Comparison of ENCODE assay signal across 8 cellular contexts in genomic region chrX:155263854-155264628, GRCh38. TPM values are rescaled to one million over a fixed set of nuclear protein-coding genes. Genes with fewer than 3 reads are reported as not detected.
A peak's percentile ranks its signal among the peaks of the same experiment; 100 is the strongest.
DNase-seq lines count a peak whose midpoint lies in the region; ATAC-seq and TF ChIP-seq lines count a peak whose summit lies in the region.

RAB39B (minus strand) TSS chrX:155264491; CDS start chrX:155264288, 203 bp downstream.

- H3K4ac ChIP-seq in neuronal stem cell (ENCODE audit: low read length) = no peak within 1 kb of the TSS

- no peak within 1 kb of the TSS for H4K91ac ChIP-seq in neuronal stem cell (ENCODE audit: low read depth, low read length, poor library complexity)

- H3K36me3 ChIP-seq in Panc1 (ENCODE audit: control insufficient read depth, insufficient read depth, low read length) (no peaks in the 10 kb centered on the region), neuronal stem cell (replicated peaks in 1 of 2; ENCODE audit: control insufficient read depth in 2 of 2, insufficient read depth in 2 of 2, low read length in 2 of 2) (peaks cover 2 to 11% of the 10 kb centered on the region in 2 donors)

- H3K4me3 ChIP-seq in Panc1 (ENCODE audit: low read depth in 2 of 2, low read length in 2 of 2) = peak within 1 kb of the TSS; percentile 67 to 87
- peak within 1 kb of the TSS; percentile 31 to 49 for H3K4me3 ChIP-seq in foreskin fibroblast (ENCODE audit: low read depth in 1 of 2, low read length in 2 of 2)
- H3K4me3 ChIP-seq in neuronal stem cell (ENCODE audit: low read length in 2 of 2) = peak within 1 kb of the TSS; percentile 60 to 93

- no peak within 1 kb of the TSS for H2BK120ac ChIP-seq in neuronal stem cell (ENCODE audit: low read depth, low read length)

- H3K79me1 ChIP-seq in neuronal stem cell (ENCODE audit: low read depth, low read length) = no peaks in the 10 kb centered on the region

- H3K23ac ChIP-seq in neuronal stem cell (ENCODE audit: low read depth, low read length, poor library complexity) = no peak within 1 kb of the TSS

- no peak within 1 kb of the TSS for H2BK15ac ChIP-seq in neuronal stem cell (ENCODE audit: low read length)

- no CpG with 5 or more reads among the region's 58 CpGs for WGBS in neuronal stem cell (ENCODE audit: extremely low coverage in 2 of 2, insufficient read length in 2 of 2, insufficient replicate concordance in 1 of 2), 2 donors

- peaks cover 20% of the 10 kb centered on the region for H3K36me3 Mint-ChIP-seq in activated T-helper 2 cell treated with anti-CD3 and anti-CD28 coated beads, Interferon-gamma antibody, Interleukin-2, Interleukin-4, amounts not matched to agents 10 μg/mL and 5 μg/mL and 100 μg/mL, durations not matched to agents 14 hours and 24 hours and 36 hours (ENCODE audit: low read depth)

- H3K27ac ChIP-seq in Panc1 (ENCODE audit: low read length) (peak within 1 kb of the TSS; percentile 68; the same call in 1 of the 2 replicates), neuronal stem cell (replicated peaks; ENCODE audit: low read length) (no peak within 1 kb of the TSS)

- POLR2A ChIA-PET in Panc1 (lab: Charles Lee) = no interaction called here

- DNase-seq in Caki2 (ENCODE audit: low read depth) (peak; percentile 36), HS-5 (ENCODE audit: low read depth) (peak; percentile 20), Panc1 (ENCODE audit: low read depth, low spot score) (peak; percentile 46), foreskin fibroblast (peak; percentile 49 to 83), neuronal stem cell (ENCODE audit: low spot score) (peak; percentile 33), stromal cell of bone marrow (ENCODE audit: low read depth) (peak; percentile 21)
- peak; percentile 60 for DNase-seq in activated T-helper 2 cell treated with anti-CD3 and anti-CD28 coated beads, Interferon-gamma antibody, Interleukin-2, Interleukin-4, amounts not matched to agents 10 μg/mL and 5 μg/mL and 100 μg/mL, durations not matched to agents 14 hours and 24 hours and 36 hours (ENCODE audit: low spot score)

- no peaks in the 10 kb centered on the region for H3K27me3 Mint-ChIP-seq in activated T-helper 2 cell treated with anti-CD3 and anti-CD28 coated beads, Interferon-gamma antibody, Interleukin-2, Interleukin-4, amounts not matched to agents 10 μg/mL and 5 μg/mL and 100 μg/mL, durations not matched to agents 14 hours and 24 hours and 36 hours (ENCODE audit: low read depth)

- peak within 1 kb of the TSS; percentile 49 for H3K4me2 ChIP-seq in neuronal stem cell (ENCODE audit: insufficient read depth, low read length, poor library complexity, severe bottlenecking)

- H3K4me1 ChIP-seq in Panc1 (ENCODE audit: control insufficient read depth, insufficient read depth, low read length) (peaks cover 5% of the 10 kb centered on the region), neuronal stem cell (ENCODE audit: control insufficient read depth in 2 of 2, insufficient read depth in 1 of 2, low read depth in 1 of 2, low read length in 2 of 2) (no peaks in the 10 kb centered on the region)

- intact Hi-C loops in Panc1 (cut with micrococcal nuclease; ENCODE audit: unreplicated experiment) = no loop called here
- intact Hi-C loops in activated T-helper 2 cell treated with anti-CD3 and anti-CD28 coated beads, Interferon-gamma antibody, Interleukin-2, Interleukin-4, amounts not matched to agents 10 μg/mL and 5 μg/mL and 100 μg/mL, durations not matched to agents 14 hours and 24 hours and 36 hours (cut with micrococcal nuclease) = loop anchor here (2.0 kb wide), 1 partner anchor 47 kb away; the partner anchor contains the start of gene VBP1

- H3K27ac Mint-ChIP-seq in activated T-helper 2 cell treated with anti-CD3 and anti-CD28 coated beads, Interferon-gamma antibody, Interleukin-2, Interleukin-4, amounts not matched to agents 10 μg/mL and 5 μg/mL and 100 μg/mL, durations not matched to agents 14 hours and 24 hours and 36 hours = peak within 1 kb of the TSS; percentile 54

- peak; percentile 64 for TF ChIP-seq CTCF in Panc1 (IDR thresholded peaks at IDR 0.05)
- no peak for TF ChIP-seq CTCF in foreskin fibroblast (IDR thresholded peaks at IDR 0.05; ENCODE audit: low read depth, low read length)

- H3K4me3 Mint-ChIP-seq in activated T-helper 2 cell treated with anti-CD3 and anti-CD28 coated beads, Interferon-gamma antibody, Interleukin-2, Interleukin-4, amounts not matched to agents 10 μg/mL and 5 μg/mL and 100 μg/mL, durations not matched to agents 14 hours and 24 hours and 36 hours (ENCODE audit: low read depth) = peak within 1 kb of the TSS; percentile 88

- H2AFZ ChIP-seq in neuronal stem cell (ENCODE audit: low read length) = peak within 1 kb of the TSS; percentile 92

- H3K9ac ChIP-seq in neuronal stem cell (ENCODE audit: low read depth, low read length, poor library complexity) = peak within 1 kb of the TSS; percentile 38

- CTCF ChIA-PET in Panc1 (lab: Charles Lee) = no interaction called here

- no peaks in the 10 kb centered on the region; the same call in 1 of the 2 replicates for H3K27me3 ChIP-seq in Panc1 (ENCODE audit: control insufficient read depth, insufficient read depth, low read length)
- no peaks in the 10 kb centered on the region for H3K27me3 ChIP-seq in neuronal stem cell (ENCODE audit: control insufficient read depth in 3 of 3, insufficient read depth in 3 of 3, low read depth in 1 of 3, low read length in 3 of 3)

- H3K9me3 ChIP-seq in Panc1 (ENCODE audit: control insufficient read depth, insufficient read depth, low read depth, low read length) (no peaks in the 10 kb centered on the region), neuronal stem cell (replicated peaks in 1 of 2; ENCODE audit: control insufficient read depth in 2 of 2, insufficient read depth in 1 of 2, low read depth in 1 of 2, low read length in 2 of 2) (no peaks in the 10 kb centered on the region)

- H2BK5ac ChIP-seq in neuronal stem cell (ENCODE audit: low read length) = peak within 1 kb of the TSS; percentile 82

- H3K4me1 Mint-ChIP-seq in activated T-helper 2 cell treated with anti-CD3 and anti-CD28 coated beads, Interferon-gamma antibody, Interleukin-2, Interleukin-4, amounts not matched to agents 10 μg/mL and 5 μg/mL and 100 μg/mL, durations not matched to agents 14 hours and 24 hours and 36 hours (ENCODE audit: low read depth) = peaks cover 13% of the 10 kb centered on the region

- peak within 1 kb of the TSS; percentile 52 for H3K18ac ChIP-seq in neuronal stem cell (ENCODE audit: low read length)

- no peak within 1 kb of the TSS for H3K14ac ChIP-seq in neuronal stem cell (ENCODE audit: low read length)

- in situ Hi-C loops in Caki2 (cut with HindIII; ENCODE audit: low pct_unique_long_range_greater_than_20kb, low sequenced_read_pairs) = no loop called here
- in situ Hi-C loops in Panc1 (cut with HindIII; ENCODE audit: low pct_unique_long_range_greater_than_20kb, low sequenced_read_pairs) = no loop called here

- BruUV-seq in Panc1 (replicated peaks; lab: Mats Ljungman, UMichigan) = no TSS peak

- no peak within 1 kb of the TSS for H2BK12ac ChIP-seq in neuronal stem cell (ENCODE audit: low read length)

- no peak within 1 kb of the TSS for H4K8ac ChIP-seq in neuronal stem cell (ENCODE audit: low read depth, low read length)

- H3K9me3 Mint-ChIP-seq in activated T-helper 2 cell treated with anti-CD3 and anti-CD28 coated beads, Interferon-gamma antibody, Interleukin-2, Interleukin-4, amounts not matched to agents 10 μg/mL and 5 μg/mL and 100 μg/mL, durations not matched to agents 14 hours and 24 hours and 36 hours = no peaks in the 10 kb centered on the region

- H2AK5ac ChIP-seq in neuronal stem cell (ENCODE audit: low read depth, low read length) = no peak within 1 kb of the TSS

- ATAC-seq in GM19468 (IDR thresholded peaks at IDR 0.05; ENCODE audit: extremely low read depth, unreplicated experiment) = peak; percentile 83
- ATAC-seq in Panc1 = peak; percentile 99

RNA-seq across cellular contexts. Expression of gene RAB39B, which starts in this region (rescaled TPM):
- 0.68 TPM in 1 of 2 replicates, not detected in the other for total RNA-seq in Caki2 (2014; rRNA removed; shearing (Covaris generic); ENCODE audit: low replicate concordance)
- total RNA-seq in Panc1 (2021; ENCODE audit: unreplicated experiment) = 2.0 TPM
- 1.1 TPM for polyA plus RNA-seq in Panc1 (2012; ENCODE audit: insufficient read length)
- 8.3 and 9.4 TPM in 2 replicates for total RNA-seq in activated T-helper 2 cell treated with anti-CD3 and anti-CD28 coated beads, Interferon-gamma antibody, Interleukin-2, Interleukin-4, amounts not matched to agents 10 μg/mL and 5 μg/mL and 100 μg/mL, durations not matched to agents 14 hours and 24 hours and 36 hours
- 6.0 TPM for polyA plus RNA-seq in neuronal stem cell (2013, experiment 1 of 2)
- polyA plus RNA-seq in neuronal stem cell (2013, experiment 2 of 2) = 6.0 TPM

Comparison
In these comparisons a context has a peak if more than half of its experiments do, and no peak if none do; other contexts are left out.
1. Peak in DNase-seq in Caki2; RNA of the gene not detected or under 1 TPM.